In genomic region chr6:30450908-30451818, GRCh38 we compare ENCODE assay signal across 8 cellular contexts. TPM values are rescaled to one million over a fixed set of nuclear protein-coding genes. Genes with fewer than 3 reads are reported as not detected.
DNase-seq lines count a peak whose midpoint lies in the region; ATAC-seq and TF ChIP-seq lines count a peak whose summit lies in the region.

No MANE protein-coding gene starts in this region.

- TF ChIP-seq CTCF in breast epithelium (IDR thresholded peaks at IDR 0.05), result no peak
- TF ChIP-seq CTCF in MCF 10A (IDR thresholded peaks at IDR 0.05; ENCODE audit: unreplicated experiment), result no peak
- no peak for TF ChIP-seq CTCF in WI38 (IDR thresholded peaks at IDR 0.05; ENCODE audit: low read depth, low read length)
- no peak for TF ChIP-seq CTCF in tibial nerve (IDR thresholded peaks at IDR 0.05)

- peak in 1 of 2 donors; percentile 45 for TF ChIP-seq EP300 in tibial nerve (IDR thresholded peaks at IDR 0.05)

- H3K27me3 ChIP-seq in breast epithelium, result peaks cover 0 to 68% of the 10 kb centered on the region in 2 donors
- peaks cover 0 to 94% of the 10 kb centered on the region in 2 donors for H3K27me3 ChIP-seq in tibial nerve

- 10 to 14% methylated on average over 41 to 49 of the region's 52 CpGs for WGBS in tibial nerve, 2 donors

- POLR2A ChIA-PET in MCF 10A (lab: Yijun Ruan, JAX), result interaction anchor here (0.6 to 0.7 kb wide), 2 partner anchors 736 to 1672 kb away, joined by 3 read pairs; no protein-coding TSS in a partner anchor

- no peaks in the 10 kb centered on the region for H3K9me3 Mint-ChIP-seq in MCF 10A (ENCODE audit: unreplicated experiment)

- H3K27ac ChIP-seq in breast epithelium (no peak overlapping the region), tibial nerve (no peak overlapping the region)

- CTCF ChIA-PET in MCF 10A (lab: Yijun Ruan, JAX), result interaction anchor here (0.6 to 1.2 kb wide), 4 partner anchors 18 to 238 kb away, joined by 3 to 4 read pairs (median 4); partner anchors contain the start of gene TRIM26

- intact Hi-C loops in breast epithelium (cut with DNase I; ENCODE audit: low total_unique reads) (no loop called here), MCF 10A (cut with micrococcal nuclease) (no loop called here)

- BruUV-seq in MCF 10A (replicated peaks; lab: Mats Ljungman, UMichigan), result no TSS peak

- H3K9me3 ChIP-seq in breast epithelium, result no peaks in the 10 kb centered on the region
- no peaks in the 10 kb centered on the region for H3K9me3 ChIP-seq in tibial nerve

- DNase-seq in breast epithelium (ENCODE audit: low spot score in 2 of 2) (no peak), MCF 10A (ENCODE audit: unreplicated experiment) (no peak), dermis blood vessel endothelial cell (peak; percentile 28), myocyte (ENCODE audit: low read depth) (peak; percentile 66), tibial nerve (ENCODE audit: low spot score in 2 of 2) (no peak), NCI-H510A (lab: John Stamatoyannopoulos, UW) (no peak)

- no peaks in the 10 kb centered on the region for H3K4me1 Mint-ChIP-seq in MCF 10A (ENCODE audit: insufficient read depth, unreplicated experiment)

- no peak overlapping the region for H3K27ac Mint-ChIP-seq in MCF 10A (ENCODE audit: low read depth, unreplicated experiment)

- H3K36me3 ChIP-seq in breast epithelium (no peaks in the 10 kb centered on the region), tibial nerve (no peaks in the 10 kb centered on the region)

- TF ChIP-seq POLR2A in breast epithelium (IDR thresholded peaks at IDR 0.05) (no peak), tibial nerve (IDR thresholded peaks at IDR 0.05) (no peak)

- no peak overlapping the region for H3K4me3 Mint-ChIP-seq in MCF 10A (ENCODE audit: unreplicated experiment)

- ATAC-seq in GM21447 (IDR thresholded peaks at IDR 0.05; ENCODE audit: unreplicated experiment), result no peak

- H3K4me3 ChIP-seq in breast epithelium (peak overlapping the region; percentile 6 to 25 (median 17)), WI38 (ENCODE audit: low read depth, low read length) (peak overlapping the region; percentile 29; the same call in 1 of the 2 replicates), tibial nerve (peak overlapping the region in 3 of 4 donors; percentile 9 to 32 (median 10))

- peaks cover 79% of the 10 kb centered on the region for H3K27me3 Mint-ChIP-seq in MCF 10A (ENCODE audit: insufficient read depth, unreplicated experiment)

- H3K36me3 Mint-ChIP-seq in MCF 10A (ENCODE audit: insufficient read depth, unreplicated experiment), result no peaks in the 10 kb centered on the region

- H3K4me1 ChIP-seq in breast epithelium, result no peaks in the 10 kb centered on the region
- peaks cover 0 to 30% (median 14%) of the 10 kb centered on the region in 4 donors for H3K4me1 ChIP-seq in tibial nerve

RNA-seq across cellular contexts. Expression of gene HLA-E, which starts 38.1 kb away (rescaled TPM):
- 100 to 1,000 TPM; 420 to 803 (median 575) TPM for total RNA-seq in breast epithelium
- 83.6 and 103 TPM in 2 replicates for total RNA-seq in MCF 10A (2022)
- total RNA-seq in dermis blood vessel endothelial cell, result 717 and 1,065 TPM in 2 replicates
- 87.4 and 91.7 TPM in 2 replicates for total RNA-seq in myocyte
- 112 TPM for polyA plus RNA-seq in myocyte (2012)
- total RNA-seq in tibial nerve, result 100 to 1,000 TPM; 483 to 900 (median 631) TPM

Comparison
In these comparisons a context has a peak if more than half of its experiments do, and no peak if none do; other contexts are left out.
1. DNase-seq: peak in dermis blood vessel endothelial cell (single experiment) and myocyte (single experiment); none in breast epithelium (0 of 2), MCF 10A (single experiment), tibial nerve (0 of 2) and NCI-H510A (single experiment).
2. Peak in every context shown above with its lines, with median percentiles within 50 percentile points of each other: H3K4me3 ChIP-seq.